Comparison of ENCODE assay signal across 9 cellular contexts in genomic region chr11:57499983-57500461, GRCh38. TPM values are rescaled to one million over a fixed set of nuclear protein-coding genes. Genes with fewer than 3 reads are reported as not detected.
DNase-seq lines count a peak whose midpoint lies in the region; ATAC-seq, FAIRE-seq and TF ChIP-seq lines count a peak whose summit lies in the region.
"Had no signal": no experiment of that assay in that cellular context is flagged by ENCODE, and none has a peak within 500 bp of the region (broad histone marks: within the 10 kb centered on the region; RNA-seq: fewer than 3 reads in every experiment).

No MANE protein-coding gene starts in this region.

- H3K36me3 ChIP-seq in HUES6 (ENCODE audit: control insufficient read depth, insufficient read depth, low read length) = peaks cover 6% of the 10 kb centered on the region; the same call in 1 of the 2 replicates
- no peaks in the 10 kb centered on the region for H3K36me3 ChIP-seq in endothelial cell of umbilical vein (ENCODE audit: control insufficient read depth in 2 of 2, extremely low read depth in 1 of 2, insufficient read depth in 2 of 2, low read length in 2 of 2)
- no peaks in the 10 kb centered on the region for H3K36me3 ChIP-seq in osteoblast (ENCODE audit: insufficient read depth, low read length)

- H3K27ac Mint-ChIP-seq in activated T-cell treated with anti-CD3 and anti-CD28 coated beads, Interleukin-2, amount 50 U/mL, for 72 hours = no peak overlapping the region

- H3K4me1 Mint-ChIP-seq in activated T-cell treated with anti-CD3 and anti-CD28 coated beads, Interleukin-2, amount 50 U/mL, for 72 hours (ENCODE audit: low read depth) = no peaks in the 10 kb centered on the region

- H3K79me2 ChIP-seq in endothelial cell of umbilical vein (ENCODE audit: control insufficient read depth, insufficient read depth, low read length) (no peaks in the 10 kb centered on the region), osteoblast (ENCODE audit: insufficient read depth, low read length) (no peaks in the 10 kb centered on the region)

- H3K27me3 ChIP-seq in HUES6 (ENCODE audit: control insufficient read depth, insufficient read depth, low read length) (no peaks in the 10 kb centered on the region), endothelial cell of umbilical vein (ENCODE audit: control insufficient read depth in 2 of 2, insufficient read depth in 2 of 2, low read length in 2 of 2) (no peaks in the 10 kb centered on the region), osteoblast (ENCODE audit: insufficient read depth, low read length) (no peaks in the 10 kb centered on the region)

- peak overlapping the region; percentile 71 for H3K4me2 ChIP-seq in endothelial cell of umbilical vein (ENCODE audit: insufficient read depth, low read length)
- peak overlapping the region; percentile 93 for H3K4me2 ChIP-seq in osteoblast (ENCODE audit: insufficient read depth, low read length)

- H3K27ac ChIP-seq in C4-2B (peak overlapping the region; percentile 86), HUES6 (ENCODE audit: low read depth, low read length) (no peak overlapping the region), endothelial cell of umbilical vein (ENCODE audit: insufficient read depth, low read depth, low read length) (no peak overlapping the region), osteoblast (ENCODE audit: low read depth, low read length) (no peak overlapping the region)

- no peak for DNase-seq in endothelial cell of umbilical vein (ENCODE audit: low read depth, low spot score)
- peak; percentile 48 for DNase-seq in osteoblast (ENCODE audit: insufficient read length, low spot score, missing footprints)
- DNase-seq in activated T-cell treated with anti-CD3 and anti-CD28 coated beads, Interleukin-2, amount 50 U/mL, for 72 hours = no peak
- DNase-seq in activated T-cell treated with anti-CD3 and anti-CD28 coated beads, Interleukin-2, amount 50 U/mL, for 1 hour = no peak
- DNase-seq in NCI-H2081 (lab: John Stamatoyannopoulos, UW) = no peak
- DNase-seq: activated T-cell treated with anti-CD3 and anti-CD28 coated beads for 4 hours had no signal

- BruUV-seq in endothelial cell of umbilical vein (replicated peaks; lab: Mats Ljungman, UMichigan) = no TSS peak

- dilution Hi-C loops in endothelial cell of umbilical vein (cut with MboI; ENCODE audit: extremely low pct_ligation_motif_present, low sequenced_read_pairs) = no loop called here

- no peak for FAIRE-seq in endothelial cell of umbilical vein (lab: Jason Lieb, UNC)

- POLR2A ChIA-PET in endothelial cell of umbilical vein (lab: Charles Lee) = no interaction called here

- H4K20me1 ChIP-seq in endothelial cell of umbilical vein (replicated peaks; ENCODE audit: control insufficient read depth, extremely low read depth, insufficient read depth, low read length) (no peaks in the 10 kb centered on the region), osteoblast (ENCODE audit: insufficient read depth, low read length) (no peaks in the 10 kb centered on the region)

- H3K9me3 ChIP-seq in HUES6 (ENCODE audit: control insufficient read depth, insufficient read depth, low read depth, low read length) (no peaks in the 10 kb centered on the region), endothelial cell of umbilical vein (replicated peaks; ENCODE audit: control insufficient read depth, insufficient read depth, low read length) (no peaks in the 10 kb centered on the region), osteoblast (ENCODE audit: low read depth, low read length) (no peaks in the 10 kb centered on the region)

- H3K36me3 Mint-ChIP-seq in activated T-cell treated with anti-CD3 and anti-CD28 coated beads, Interleukin-2, amount 50 U/mL, for 72 hours (ENCODE audit: insufficient read depth in 2 of 2) = peaks cover 5 to 9% of the 10 kb centered on the region in 2 donors

- TF ChIP-seq CTCF in C4-2B (conservative IDR thresholded peaks at IDR 0.05) (no peak), endothelial cell of umbilical vein (IDR thresholded peaks at IDR 0.05; ENCODE audit: extremely low read depth in 1 of 2, insufficient read depth in 1 of 2, low read depth in 1 of 2, low read length in 2 of 2) (no peak), osteoblast (IDR thresholded peaks at IDR 0.05; ENCODE audit: extremely low read depth, low read depth, low read length) (no peak)

- intact Hi-C loops in endothelial cell of umbilical vein (cut with micrococcal nuclease) = loop anchor here (1.0 kb wide), 1 partner anchor 16 kb away; no protein-coding TSS in a partner anchor

- TF ChIP-seq POLR2A in endothelial cell of umbilical vein (IDR thresholded peaks at IDR 0.05; ENCODE audit: low read depth, low read length) = no peak

- H2AFZ ChIP-seq in endothelial cell of umbilical vein (ENCODE audit: low read depth, low read length) (peak overlapping the region; percentile 82), osteoblast (ENCODE audit: low read length) (peak overlapping the region; percentile 94)

- peaks cover 22% of the 10 kb centered on the region for H3K4me1 ChIP-seq in HUES6 (ENCODE audit: control insufficient read depth, insufficient read depth, low read length)
- H3K4me1 ChIP-seq in endothelial cell of umbilical vein (ENCODE audit: control insufficient read depth, extremely low read depth, insufficient read depth, low read length) = peaks cover 7% of the 10 kb centered on the region
- H3K4me1 ChIP-seq in osteoblast (ENCODE audit: insufficient read depth, low read length) = peaks cover 9% of the 10 kb centered on the region

- H3K4me3 ChIP-seq in HUES6 (ENCODE audit: low read depth, low read length) (peak overlapping the region; percentile 34), endothelial cell of umbilical vein (replicated peaks in 1 of 3; ENCODE audit: insufficient read depth in 1 of 3, low read depth in 1 of 3, low read length in 3 of 3) (peak overlapping the region in 2 of 3 experiments; percentile 3 to 22), osteoblast (ENCODE audit: insufficient read depth, low read length) (peak overlapping the region; percentile 73)

- CTCF ChIA-PET in endothelial cell of umbilical vein (lab: Charles Lee) = interaction anchor here (0.7 to 3.5 kb wide), 5 partner anchors 14 to 144 kb away, joined by 3 to 11 read pairs (median 3); no protein-coding TSS in a partner anchor

- no peak for ATAC-seq in activated T-cell treated with anti-CD3 and anti-CD28 coated beads, Interleukin-2, amount 50 U/mL, for 72 hours (replicated peaks in 1 of 2)
- ATAC-seq in GM21360 (IDR thresholded peaks at IDR 0.05; ENCODE audit: unreplicated experiment) = no peak

- no peaks in the 10 kb centered on the region for H3K9me1 ChIP-seq in endothelial cell of umbilical vein (replicated peaks; ENCODE audit: control insufficient read depth, extremely low read depth, insufficient read depth, low read length)

- no peak overlapping the region for H3K4me3 Mint-ChIP-seq in activated T-cell treated with anti-CD3 and anti-CD28 coated beads, Interleukin-2, amount 50 U/mL, for 72 hours

- H3K9me3 Mint-ChIP-seq in activated T-cell treated with anti-CD3 and anti-CD28 coated beads, Interleukin-2, amount 50 U/mL, for 72 hours = no peaks in the 10 kb centered on the region

- no peaks in the 10 kb centered on the region for H3K27me3 Mint-ChIP-seq in activated T-cell treated with anti-CD3 and anti-CD28 coated beads, Interleukin-2, amount 50 U/mL, for 72 hours (ENCODE audit: low read depth)

- peak overlapping the region; percentile 5 for H3K9ac ChIP-seq in HUES6 (ENCODE audit: low read length)
- peak overlapping the region; percentile 26 for H3K9ac ChIP-seq in endothelial cell of umbilical vein (replicated peaks; ENCODE audit: extremely low read depth, insufficient read depth, low read length)

RNA-seq across cellular contexts. Expression of gene SLC43A1, which starts 15.5 kb away (rescaled TPM):
- total RNA-seq in endothelial cell of umbilical vein (11.3 and 13.7 TPM in 2 replicates), osteoblast (18.5 and 28.0 TPM in 2 replicates)
- 19.5 and 22.7 TPM in 2 replicates for polyA plus RNA-seq in endothelial cell of umbilical vein
- 12.6 and 12.9 TPM in 2 replicates for polyA plus RNA-seq in endothelial cell of umbilical vein (2011; cell fraction: cytosol; rRNA removed)
- polyA plus RNA-seq in endothelial cell of umbilical vein (2011; cell fraction: nucleus; rRNA removed) = 30.0 and 33.0 TPM in 2 replicates
- polyA plus RNA-seq in endothelial cell of umbilical vein (2012) = 8.6 and 11.4 TPM in 2 replicates
- 23.6 and 25.1 TPM in 2 replicates for polyA minus RNA-seq in endothelial cell of umbilical vein
- 2.3 TPM for polyA minus RNA-seq in endothelial cell of umbilical vein (2011; cell fraction: cytosol; rRNA and poly(A)+ RNA removed)
- polyA minus RNA-seq in endothelial cell of umbilical vein (2011; cell fraction: nucleus; rRNA and poly(A)+ RNA removed) = 16.7 and 21.5 TPM in 2 replicates
- total RNA-seq in activated T-cell treated with anti-CD3 and anti-CD28 coated beads, Interleukin-2, amount 50 U/mL, for 72 hours = 10 to 100 TPM; 43.6 to 53.9 TPM

RNA-seq across cellular contexts. Expression of gene TIMM10, which starts 30.5 kb away (rescaled TPM):
- total RNA-seq in endothelial cell of umbilical vein (64.2 and 105 TPM in 2 replicates), osteoblast (22.1 and 25.7 TPM in 2 replicates)
- polyA plus RNA-seq in endothelial cell of umbilical vein = 109 and 128 TPM in 2 replicates
- polyA plus RNA-seq in endothelial cell of umbilical vein (2011; cell fraction: cytosol; rRNA removed) = 122 and 165 TPM in 2 replicates
- polyA plus RNA-seq in endothelial cell of umbilical vein (2011; cell fraction: nucleus; rRNA removed) = 43.4 and 47.7 TPM in 2 replicates
- 97.8 and 133 TPM in 2 replicates for polyA plus RNA-seq in endothelial cell of umbilical vein (2012)
- 46.9 and 56.5 TPM in 2 replicates for polyA minus RNA-seq in endothelial cell of umbilical vein
- 16.3 TPM for polyA minus RNA-seq in endothelial cell of umbilical vein (2011; cell fraction: cytosol; rRNA and poly(A)+ RNA removed)
- 9.0 and 10.6 TPM in 2 replicates for polyA minus RNA-seq in endothelial cell of umbilical vein (2011; cell fraction: nucleus; rRNA and poly(A)+ RNA removed)
- total RNA-seq in activated T-cell treated with anti-CD3 and anti-CD28 coated beads, Interleukin-2, amount 50 U/mL, for 72 hours = 100 to 1,000 TPM; 106 to 107 TPM

RNA-seq across cellular contexts. Expression of gene SMTNL1, which starts 37.4 kb away (rescaled TPM):
- total RNA-seq in endothelial cell of umbilical vein (not detected in 2 replicates), osteoblast (not detected in 2 replicates)
- polyA plus RNA-seq in endothelial cell of umbilical vein = not detected in 2 replicates
- not detected in 2 replicates for polyA plus RNA-seq in endothelial cell of umbilical vein (2011; cell fraction: cytosol; rRNA removed)
- not detected in 2 replicates for polyA plus RNA-seq in endothelial cell of umbilical vein (2011; cell fraction: nucleus; rRNA removed)
- not detected in 2 replicates for polyA plus RNA-seq in endothelial cell of umbilical vein (2012)
- polyA minus RNA-seq in endothelial cell of umbilical vein = not detected in 2 replicates
- not detected for polyA minus RNA-seq in endothelial cell of umbilical vein (2011; cell fraction: cytosol; rRNA and poly(A)+ RNA removed)
- not detected in 2 replicates for polyA minus RNA-seq in endothelial cell of umbilical vein (2011; cell fraction: nucleus; rRNA and poly(A)+ RNA removed)
- total RNA-seq in activated T-cell treated with anti-CD3 and anti-CD28 coated beads, Interleukin-2, amount 50 U/mL, for 72 hours = not detected

RNA-seq across cellular contexts. Expression of gene RTN4RL2, which starts 39.7 kb away (rescaled TPM):
- total RNA-seq in endothelial cell of umbilical vein = 0.83 and 1.3 TPM in 2 replicates
- 0.18 and 0.35 TPM in 2 replicates for polyA plus RNA-seq in endothelial cell of umbilical vein
- polyA plus RNA-seq in endothelial cell of umbilical vein (2011; cell fraction: cytosol; rRNA removed) = 0.08 and 0.45 TPM in 2 replicates
- not detected in 2 replicates for polyA plus RNA-seq in endothelial cell of umbilical vein (2011; cell fraction: nucleus; rRNA removed)
- 0.36 and 0.70 TPM in 2 replicates for polyA plus RNA-seq in endothelial cell of umbilical vein (2012)
- polyA minus RNA-seq in endothelial cell of umbilical vein = 1.2 TPM in 1 of 2 replicates, not detected in the other
- polyA minus RNA-seq in endothelial cell of umbilical vein (2011; cell fraction: cytosol; rRNA and poly(A)+ RNA removed) = 4.0 TPM
- polyA minus RNA-seq in endothelial cell of umbilical vein (2011; cell fraction: nucleus; rRNA and poly(A)+ RNA removed) = not detected in 2 replicates
- 0.29 and 0.36 TPM in 2 replicates for total RNA-seq in osteoblast
- total RNA-seq in activated T-cell treated with anti-CD3 and anti-CD28 coated beads, Interleukin-2, amount 50 U/mL, for 72 hours = 1 to 10 TPM in 1 of 2 donors, under 1 TPM in 1; 0.97 to 1.1 TPM

Comparison
In these comparisons a context has a peak if more than half of its experiments do, and no peak if none do; other contexts are left out.
1. H3K4me3 ChIP-seq: peak in every context shown above with its lines; median percentile 73 in osteoblast; 34 in HUES6; 12 in endothelial cell of umbilical vein.